Comparison of ENCODE assay signal across 14 cellular contexts in the genomic region with DNA sequence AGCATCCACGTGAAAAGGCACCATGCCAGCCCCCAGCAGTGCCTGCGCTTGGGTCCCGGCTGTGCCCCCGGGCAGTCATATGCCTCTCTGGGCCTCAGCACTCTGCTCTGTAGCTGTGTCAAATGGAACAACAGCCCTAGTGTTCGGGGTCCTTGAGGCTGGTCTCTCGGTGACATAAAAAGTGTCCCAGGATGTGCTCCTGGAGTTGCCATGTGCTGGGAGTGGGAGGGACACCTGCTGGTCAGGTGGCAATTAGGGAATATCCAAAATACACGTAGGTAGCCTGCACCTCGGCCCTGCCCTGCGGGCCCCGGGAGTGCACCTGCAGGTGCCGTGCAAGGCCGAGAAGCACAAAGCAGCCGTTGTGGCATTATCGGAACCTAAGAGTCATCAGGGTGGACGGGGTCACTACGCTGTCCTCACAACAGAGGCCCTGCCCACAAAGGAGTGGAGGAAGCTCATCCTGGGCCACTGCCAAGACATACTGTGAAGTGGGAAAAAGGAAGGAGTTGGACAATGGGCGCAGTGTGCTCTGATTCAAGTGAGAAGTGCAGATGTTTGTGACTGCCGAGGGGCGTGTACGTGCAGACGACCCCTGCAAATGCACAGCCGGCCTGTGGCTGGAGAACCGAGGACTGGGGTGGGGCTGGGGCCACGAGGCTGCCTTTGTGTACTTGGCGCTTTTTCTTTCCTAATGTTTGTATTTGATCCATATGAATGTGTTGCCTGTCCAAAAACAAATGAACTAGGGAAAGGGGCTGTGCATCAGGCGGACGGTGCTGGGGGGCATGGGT. TPM values are rescaled to one million over a fixed set of nuclear protein-coding genes. Genes with fewer than 3 reads are reported as not detected.
DNase-seq lines count a peak whose midpoint lies in the region; TF ChIP-seq lines count a peak whose summit lies in the region.
"Had no signal": no experiment of that assay in that cellular context is flagged by ENCODE, and none has a peak within 500 bp of the region (broad histone marks: within the 10 kb centered on the region; RNA-seq: fewer than 3 reads in every experiment).

No MANE protein-coding gene starts in this region.

- H3K18ac ChIP-seq in neuronal stem cell (ENCODE audit: low read length) = no peak overlapping the region

- H3K9ac ChIP-seq in neuronal stem cell (ENCODE audit: low read depth, low read length, poor library complexity) = peak overlapping the region; percentile 63

- no peak overlapping the region for H2BK5ac ChIP-seq in neuronal stem cell (ENCODE audit: low read length)

- H4K91ac ChIP-seq in neuronal stem cell (ENCODE audit: low read depth, low read length, poor library complexity) = no peak overlapping the region

- peak overlapping the region; percentile 6 for H2BK15ac ChIP-seq in neuronal stem cell (ENCODE audit: low read length)

- H3K9me3 Mint-ChIP-seq in activated T-helper 2 cell treated with anti-CD3 and anti-CD28 coated beads, Interferon-gamma antibody, Interleukin-2, Interleukin-4, amounts not matched to agents 10 μg/mL and 5 μg/mL and 100 μg/mL, durations not matched to agents 14 hours and 24 hours and 36 hours = no peaks in the 10 kb centered on the region
- H3K9me3 Mint-ChIP-seq in Caco-2 (ENCODE audit: unreplicated experiment) = no peaks in the 10 kb centered on the region

- H3K4me1 Mint-ChIP-seq in activated T-helper 2 cell treated with anti-CD3 and anti-CD28 coated beads, Interferon-gamma antibody, Interleukin-2, Interleukin-4, amounts not matched to agents 10 μg/mL and 5 μg/mL and 100 μg/mL, durations not matched to agents 14 hours and 24 hours and 36 hours (ENCODE audit: low read depth) = no peaks in the 10 kb centered on the region
- H3K4me1 Mint-ChIP-seq in Caco-2 (ENCODE audit: low read depth, unreplicated experiment) = no peaks in the 10 kb centered on the region

- H2BK12ac ChIP-seq in neuronal stem cell (ENCODE audit: low read length) = no peak overlapping the region

- no peak for TF ChIP-seq CTCF in spleen (IDR thresholded peaks at IDR 0.05 in 8 of 11, conservative IDR thresholded peaks at IDR 0.05 in 3 of 11)
- no peak for TF ChIP-seq CTCF in Caco-2 (IDR thresholded peaks at IDR 0.05; ENCODE audit: insufficient read depth in 1 of 2, low read depth in 1 of 2, low read length in 1 of 2, severe bottlenecking in 1 of 2, unreplicated experiment in 1 of 2)

- H3K14ac ChIP-seq in neuronal stem cell (ENCODE audit: low read length) = peak overlapping the region; percentile 92

- no peak overlapping the region for H2AFZ ChIP-seq in neuronal stem cell (ENCODE audit: low read length)

- no peaks in the 10 kb centered on the region for H3K79me1 ChIP-seq in neuronal stem cell (ENCODE audit: low read depth, low read length)

- no CpG with 5 or more reads among the region's 27 CpGs for WGBS in neuronal stem cell (ENCODE audit: extremely low coverage in 2 of 2, insufficient read length in 2 of 2, insufficient replicate concordance in 1 of 2), 2 donors
- WGBS in spleen, 5 donors = 59 to 75% (median 65%) methylated on average over 23 to 27 of the region's 27 CpGs

- peaks cover 0 to 55% (median 0%) of the 10 kb centered on the region in 3 experiments for H3K27me3 ChIP-seq in neuronal stem cell (ENCODE audit: control insufficient read depth in 3 of 3, insufficient read depth in 3 of 3, low read depth in 1 of 3, low read length in 3 of 3)
- H3K27me3 ChIP-seq in spleen (replicated peaks in 1 of 7) = no peaks in the 10 kb centered on the region
- no peaks in the 10 kb centered on the region for H3K27me3 ChIP-seq in Caco-2 (replicated peaks; ENCODE audit: control insufficient read depth, insufficient read depth, low read length)

- no peak overlapping the region for H3K4me2 ChIP-seq in neuronal stem cell (ENCODE audit: insufficient read depth, low read length, poor library complexity, severe bottlenecking)

- CTCF ChIA-PET in Caco-2 (lab: Charles Lee) = interaction anchor here (0.6 to 2.7 kb wide), 5 partner anchors 19 to 141 kb away, joined by 3 to 23 read pairs (median 7); no protein-coding TSS in a partner anchor

- H3K27ac ChIP-seq in epithelial cell of prostate (no peak overlapping the region), neuronal stem cell (replicated peaks; ENCODE audit: low read length) (no peak overlapping the region), spleen (peak overlapping the region in 1 of 8 donors; percentile 26)
- H3K27ac ChIP-seq: HL-60 had no signal

- DNase-seq in DMS153 (lab: John Stamatoyannopoulos, UW) (peak; percentile 62), NCI-H748 treated with DMSO at 0.1 percent for 48 hours (lab: John Stamatoyannopoulos, UW) (peak; percentile 38), epithelial cell of prostate (ENCODE audit: low read depth, low spot score) (peak; percentile 29), neuronal stem cell (ENCODE audit: low spot score) (no peak), spleen (no peak), D341Med (ENCODE audit: low spot score) (no peak), Caco-2 (no peak)
- no peak for DNase-seq in activated T-helper 2 cell treated with anti-CD3 and anti-CD28 coated beads, Interferon-gamma antibody, Interleukin-2, Interleukin-4, amounts not matched to agents 10 μg/mL and 5 μg/mL and 100 μg/mL, durations not matched to agents 14 hours and 24 hours and 36 hours (ENCODE audit: low spot score)
- DNase-seq: HCEC 1CT, kidney, NCI-H446 treated with DMSO at 0.1 percent for 48 hours, T1000 had no signal

- BruUV-seq in Caco-2 (replicated peaks; lab: Mats Ljungman, UMichigan) = no TSS peak

- no peak overlapping the region for H2AK5ac ChIP-seq in neuronal stem cell (ENCODE audit: low read depth, low read length)

- H3K23ac ChIP-seq in neuronal stem cell (ENCODE audit: low read depth, low read length, poor library complexity) = peak overlapping the region; percentile 48

- no peak overlapping the region for H3K27ac Mint-ChIP-seq in activated T-helper 2 cell treated with anti-CD3 and anti-CD28 coated beads, Interferon-gamma antibody, Interleukin-2, Interleukin-4, amounts not matched to agents 10 μg/mL and 5 μg/mL and 100 μg/mL, durations not matched to agents 14 hours and 24 hours and 36 hours
- H3K27ac Mint-ChIP-seq in Caco-2 (ENCODE audit: unreplicated experiment) = no peak overlapping the region

- H3K36me3 Mint-ChIP-seq in activated T-helper 2 cell treated with anti-CD3 and anti-CD28 coated beads, Interferon-gamma antibody, Interleukin-2, Interleukin-4, amounts not matched to agents 10 μg/mL and 5 μg/mL and 100 μg/mL, durations not matched to agents 14 hours and 24 hours and 36 hours (ENCODE audit: low read depth) = peaks cover 54% of the 10 kb centered on the region
- no peaks in the 10 kb centered on the region for H3K36me3 Mint-ChIP-seq in Caco-2 (ENCODE audit: insufficient read depth, unreplicated experiment)

- H3K36me3 ChIP-seq in neuronal stem cell (replicated peaks in 1 of 2; ENCODE audit: control insufficient read depth in 2 of 2, insufficient read depth in 2 of 2, low read length in 2 of 2) (no peaks in the 10 kb centered on the region), spleen (peaks cover 0 to 7% (median 0%) of the 10 kb centered on the region in 6 donors), Caco-2 (ENCODE audit: control insufficient read depth, insufficient read depth, low read length) (no peaks in the 10 kb centered on the region)

- POLR2A ChIA-PET in Caco-2 (lab: Charles Lee) = no interaction called here

- H3K4me3 ChIP-seq in neuronal stem cell (ENCODE audit: low read length in 2 of 2) = no peak overlapping the region
- no peak overlapping the region for H3K4me3 ChIP-seq in spleen
- H3K4me3 ChIP-seq in Caco-2 (ENCODE audit: low read depth, low read length) = no peak overlapping the region

- H4K8ac ChIP-seq in neuronal stem cell (ENCODE audit: low read depth, low read length) = peak overlapping the region; percentile 83

- no peak for TF ChIP-seq POLR2A in spleen (IDR thresholded peaks at IDR 0.05)

- H3K4me1 ChIP-seq in neuronal stem cell (ENCODE audit: control insufficient read depth in 2 of 2, insufficient read depth in 1 of 2, low read depth in 1 of 2, low read length in 2 of 2) (peaks cover 11 to 12% of the 10 kb centered on the region in 2 donors), spleen (peaks cover 0 to 34% (median 14%) of the 10 kb centered on the region in 6 donors), Caco-2 (no peaks in the 10 kb centered on the region)

- intact Hi-C loops in spleen (cut with DNase I; ENCODE audit: low total_unique reads) = loop anchor here (5.0 kb wide), 1 partner anchor 125 kb away; no protein-coding TSS in a partner anchor
- intact Hi-C loops in activated T-helper 2 cell treated with anti-CD3 and anti-CD28 coated beads, Interferon-gamma antibody, Interleukin-2, Interleukin-4, amounts not matched to agents 10 μg/mL and 5 μg/mL and 100 μg/mL, durations not matched to agents 14 hours and 24 hours and 36 hours (cut with micrococcal nuclease) = no loop called here
- intact Hi-C loops in Caco-2 (cut with micrococcal nuclease; ENCODE audit: unreplicated experiment) = no loop called here

- no peak overlapping the region for H3K4me3 Mint-ChIP-seq in activated T-helper 2 cell treated with anti-CD3 and anti-CD28 coated beads, Interferon-gamma antibody, Interleukin-2, Interleukin-4, amounts not matched to agents 10 μg/mL and 5 μg/mL and 100 μg/mL, durations not matched to agents 14 hours and 24 hours and 36 hours (ENCODE audit: low read depth)
- H3K4me3 Mint-ChIP-seq in Caco-2 (ENCODE audit: unreplicated experiment) = no peak overlapping the region

- H3K4ac ChIP-seq in neuronal stem cell (ENCODE audit: low read length) = no peak overlapping the region

- H2BK120ac ChIP-seq in neuronal stem cell (ENCODE audit: low read depth, low read length) = no peak overlapping the region

- peaks cover 0 to 2% of the 10 kb centered on the region in 2 donors for H3K9me3 ChIP-seq in neuronal stem cell (replicated peaks in 1 of 2; ENCODE audit: control insufficient read depth in 2 of 2, insufficient read depth in 1 of 2, low read depth in 1 of 2, low read length in 2 of 2)
- H3K9me3 ChIP-seq in spleen = no peaks in the 10 kb centered on the region
- H3K9me3 ChIP-seq in Caco-2 = no peaks in the 10 kb centered on the region

- H3K27me3 Mint-ChIP-seq in activated T-helper 2 cell treated with anti-CD3 and anti-CD28 coated beads, Interferon-gamma antibody, Interleukin-2, Interleukin-4, amounts not matched to agents 10 μg/mL and 5 μg/mL and 100 μg/mL, durations not matched to agents 14 hours and 24 hours and 36 hours (ENCODE audit: low read depth) = no peaks in the 10 kb centered on the region
- no peaks in the 10 kb centered on the region for H3K27me3 Mint-ChIP-seq in Caco-2 (ENCODE audit: insufficient read depth, unreplicated experiment)

RNA-seq across cellular contexts. Expression of a gene that starts 24.6 kb away (rescaled TPM):
- polyA plus RNA-seq in neuronal stem cell (2013, experiment 1 of 2) = 3.5 TPM
- 3.9 TPM for polyA plus RNA-seq in neuronal stem cell (2013, experiment 2 of 2)
- total RNA-seq in spleen (10 to 100 TPM in 2 of 7 donors, 1 to 10 TPM in 5; 2.9 to 16.3 (median 7.1) TPM), Caco-2 (2022) (18.7 and 23.6 TPM in 2 replicates)
- polyA plus RNA-seq in spleen = 1 to 10 TPM; 4.7 to 7.7 (median 5.9) TPM
- 59.2 and 61.1 TPM in 2 replicates for total RNA-seq in activated T-helper 2 cell treated with anti-CD3 and anti-CD28 coated beads, Interferon-gamma antibody, Interleukin-2, Interleukin-4, amounts not matched to agents 10 μg/mL and 5 μg/mL and 100 μg/mL, durations not matched to agents 14 hours and 24 hours and 36 hours
- total RNA-seq: skeletal muscle tissue had no signal

RNA-seq across cellular contexts. Expression of a gene that starts 41.7 kb away (rescaled TPM):
- polyA plus RNA-seq in neuronal stem cell (2013, experiment 1 of 2) = 0.28 TPM
- polyA plus RNA-seq in neuronal stem cell (2013, experiment 2 of 2) = 0.21 TPM
- total RNA-seq in spleen (1 to 10 TPM in 3 of 7 donors, under 1 TPM in 4; 0.51 to 5.7 (median 0.92) TPM), Caco-2 (2022) (0.14 and 0.16 TPM in 2 replicates)
- polyA plus RNA-seq in spleen = under 1 TPM; 0.14 to 0.30 (median 0.26) TPM
- total RNA-seq in activated T-helper 2 cell treated with anti-CD3 and anti-CD28 coated beads, Interferon-gamma antibody, Interleukin-2, Interleukin-4, amounts not matched to agents 10 μg/mL and 5 μg/mL and 100 μg/mL, durations not matched to agents 14 hours and 24 hours and 36 hours = not detected in 2 replicates

Comparison
In these comparisons a context has a peak if more than half of its experiments do, and no peak if none do; other contexts are left out.
1. DNase-seq: peak in DMS153 (single experiment), NCI-H748 treated with DMSO at 0.1 percent for 48 hours (single experiment) and epithelial cell of prostate (single experiment); none in neuronal stem cell (single experiment), spleen (single experiment), D341Med (single experiment), activated T-helper 2 cell treated with anti-CD3 and anti-CD28 coated beads, Interferon-gamma antibody, Interleukin-2, Interleukin-4, amounts not matched to agents 10 μg/mL and 5 μg/mL and 100 μg/mL, durations not matched to agents 14 hours and 24 hours and 36 hours (single experiment) and Caco-2 (0 of 2).